Comparison of ENCODE assay signal across 15 cellular contexts in genomic region chr2:194566907-194567660, GRCh38.
DNase-seq lines count a peak whose midpoint lies in the region; ATAC-seq and TF ChIP-seq lines count a peak whose summit lies in the region.
"Had no signal": no experiment of that assay in that cellular context is flagged by ENCODE, and none has a peak within 500 bp of the region (broad histone marks: within the 10 kb centered on the region; RNA-seq: fewer than 3 reads in every experiment).

No MANE protein-coding gene starts in this region.

- DNase-seq in NCI-H526 treated with DMSO at 0.1 percent for 48 hours (lab: John Stamatoyannopoulos, UW) (peak; percentile 28), RWPE1 (ENCODE audit: low spot score) (no peak), NCI-H2196 (lab: John Stamatoyannopoulos, UW; ENCODE audit: unreplicated experiment) (no peak), NCI-H2171 (lab: John Stamatoyannopoulos, UW) (no peak)
- DNase-seq in activated CD8-positive, alpha-beta memory T cell treated with anti-CD3 and anti-CD28 coated beads, Interleukin-2, amount 50 U/mL, for 48 hours, result no peak
- DNase-seq: CD4-positive, CD25-positive, alpha-beta regulatory T cell; central memory CD4-positive, alpha-beta T cell; NCI-H1092 treated with DMSO at 0.1 percent for 48 hours; NCI-H774; SHP77; sigmoid colon had no signal

- TF ChIP-seq CTCF in RWPE1 (conservative IDR thresholded peaks at IDR 0.05; ENCODE audit: low read depth), result no peak

- no peak overlapping the region for H3K27ac ChIP-seq in RWPE1

- POLR2A ChIA-PET in RWPE1 (lab: Yijun Ruan, JAX; ENCODE audit: low non-redundant PET), result no interaction called here

- CTCF ChIA-PET in RWPE1 (lab: Yijun Ruan, JAX), result no interaction called here

- ATAC-seq in GM19324 (IDR thresholded peaks at IDR 0.05; ENCODE audit: low FRiP score, unreplicated experiment) (peak; percentile 51), GM21737 (IDR thresholded peaks at IDR 0.05; ENCODE audit: unreplicated experiment) (peak; percentile 92), HG03066 (IDR thresholded peaks at IDR 0.05; ENCODE audit: low read depth, unreplicated experiment) (peak; percentile 51)
- ATAC-seq: esophagus mucosa had no signal
